Comparison of ENCODE assay signal across 13 cellular contexts in the genomic region with DNA sequence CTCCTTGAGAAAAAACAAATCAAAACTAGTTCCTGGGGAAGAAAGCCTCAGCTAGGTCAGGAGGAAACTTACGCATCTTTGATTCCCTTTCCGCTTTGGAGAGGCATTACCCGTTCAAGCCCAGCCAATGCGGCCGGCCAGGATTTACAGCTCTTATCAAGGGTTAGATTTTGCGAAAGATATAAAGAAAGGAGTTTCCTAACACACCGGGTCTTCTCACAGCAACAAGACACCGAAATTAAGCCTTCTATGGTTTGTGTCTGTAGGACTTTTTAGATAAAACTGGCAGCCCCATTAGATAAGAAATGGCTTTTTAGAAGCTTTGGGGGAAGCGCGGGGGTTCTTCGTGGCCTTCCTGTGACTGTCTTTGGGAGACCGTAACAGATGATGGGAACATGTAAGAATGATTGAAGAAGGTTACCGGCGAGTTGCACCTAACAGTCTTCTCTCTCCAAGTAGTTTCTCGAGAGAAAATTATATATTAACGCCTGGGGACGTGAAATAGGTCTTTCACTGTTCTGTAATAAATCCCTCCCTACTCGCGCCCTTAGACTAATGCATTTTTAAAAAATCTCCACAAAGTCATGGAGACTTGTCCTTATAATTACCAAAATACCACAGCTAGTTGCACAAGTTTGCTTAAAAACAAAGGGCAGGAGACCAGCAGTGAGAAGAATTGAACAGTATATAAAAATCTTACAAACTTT. TPM values are rescaled to one million over a fixed set of nuclear protein-coding genes. Genes with fewer than 3 reads are reported as not detected.
DNase-seq lines count a peak whose midpoint lies in the region; ATAC-seq, FAIRE-seq and TF ChIP-seq lines count a peak whose summit lies in the region.
"Had no signal": no experiment of that assay in that cellular context is flagged by ENCODE, and none has a peak within 500 bp of the region (broad histone marks: within the 10 kb centered on the region; RNA-seq: fewer than 3 reads in every experiment).

No MANE protein-coding gene starts in this region.

- H3K9me3 Mint-ChIP-seq in neural progenitor cell, result no peaks in the 10 kb centered on the region

- FAIRE-seq in D721Med (lab: Jason Lieb, UNC), result no peak
- FAIRE-seq: kidney, RCC 7860 had no signal

- H3K27me3 Mint-ChIP-seq in neural progenitor cell (ENCODE audit: insufficient read depth, low read depth), result peaks cover 97% of the 10 kb centered on the region

- H3K27ac Mint-ChIP-seq in neural progenitor cell, result no peak overlapping the region

- no peaks in the 10 kb centered on the region for H3K36me3 Mint-ChIP-seq in neural progenitor cell

- WGBS in ectodermal cell, 2 experiments, result 5% methylated on average over 17 to 19 of the region's 19 CpGs
- WGBS in right lobe of liver (ENCODE audit: insufficient coverage, low coverage, low lambda C conversion rate, missing lambda C conversion rate), result 5% methylated on average over 19 of the region's 19 CpGs

- no peaks in the 10 kb centered on the region for H3K9me3 ChIP-seq in ectodermal cell (ENCODE audit: control insufficient read depth, low read length)
- no peaks in the 10 kb centered on the region for H3K9me3 ChIP-seq in neural progenitor cell (ENCODE audit: low read depth)
- no peaks in the 10 kb centered on the region for H3K9me3 ChIP-seq in right lobe of liver

- TF ChIP-seq CTCF in neural progenitor cell (IDR thresholded peaks at IDR 0.05) (no peak), D721Med (IDR thresholded peaks at IDR 0.05; ENCODE audit: insufficient read depth, missing control alignments) (no peak), right lobe of liver (IDR thresholded peaks at IDR 0.05) (no peak)

- peak overlapping the region; percentile 79 for H3K4me3 Mint-ChIP-seq in neural progenitor cell

- no peak for ATAC-seq in right lobe of liver

- no peak overlapping the region for H2AFZ ChIP-seq in neural progenitor cell (replicated peaks)

- intact Hi-C loops in right lobe of liver (cut with DNase I), result no loop called here

- H3F3A ChIP-seq in neural progenitor cell (ENCODE audit: low read depth), result peaks cover 53% of the 10 kb centered on the region

- H3K4me3 ChIP-seq in ectodermal cell (ENCODE audit: insufficient read depth, low read depth, low read length) (peak overlapping the region; percentile 50), neural progenitor cell (peak overlapping the region; percentile 68), right lobe of liver (no peak overlapping the region)

- TF ChIP-seq POLR2A in right lobe of liver (IDR thresholded peaks at IDR 0.05), result no peak

- peak overlapping the region; percentile 96 for H3K4me2 ChIP-seq in neural progenitor cell

- H3K9ac ChIP-seq in neural progenitor cell, result no peak overlapping the region

- peak; percentile 33 for DNase-seq in EH (ENCODE audit: low read depth)
- peak; percentile 59 for DNase-seq in NCI-H146 treated with DMSO at 0.1 percent for 48 hours (lab: John Stamatoyannopoulos, UW; ENCODE audit: unreplicated experiment)
- no peak for DNase-seq in neural progenitor cell (ENCODE audit: low spot score)
- DNase-seq in D721Med (ENCODE audit: insufficient read length, low spot score), result no peak
- no peak for DNase-seq in amygdala (lab: John Stamatoyannopoulos, UW)
- no peak for DNase-seq in right lobe of liver
- no peak for DNase-seq in SHP77 (lab: John Stamatoyannopoulos, UW)
- DNase-seq: kidney had no signal

- H3K27ac ChIP-seq in ectodermal cell (ENCODE audit: insufficient read depth, low read depth, low read length, poor library complexity, severe bottlenecking) (no peak overlapping the region), neural progenitor cell (no peak overlapping the region), right lobe of liver (no peak overlapping the region)

- H3K79me2 ChIP-seq in neural progenitor cell (ENCODE audit: low read depth), result no peaks in the 10 kb centered on the region

- H4K20me1 ChIP-seq in neural progenitor cell (ENCODE audit: low read depth), result peaks cover 90% of the 10 kb centered on the region

- H3K4me1 Mint-ChIP-seq in neural progenitor cell, result peaks cover 36% of the 10 kb centered on the region

- H3K4me1 ChIP-seq in ectodermal cell (ENCODE audit: control insufficient read depth, insufficient read depth, low read length) (peaks cover 35% of the 10 kb centered on the region), neural progenitor cell (peaks cover 32% of the 10 kb centered on the region), right lobe of liver (peaks cover 0 to 19% (median 0%) of the 10 kb centered on the region in 4 donors)

- H3K36me3 ChIP-seq in ectodermal cell (ENCODE audit: control insufficient read depth, insufficient read depth, low read length) (no peaks in the 10 kb centered on the region), neural progenitor cell (no peaks in the 10 kb centered on the region), right lobe of liver (no peaks in the 10 kb centered on the region)

- H3K27me3 ChIP-seq in ectodermal cell (ENCODE audit: control insufficient read depth, insufficient read depth, low read length, poor library complexity, severe bottlenecking) (peaks cover 100% of the 10 kb centered on the region), neural progenitor cell (peaks cover 99% of the 10 kb centered on the region), right lobe of liver (peaks cover 20 to 65% of the 10 kb centered on the region in 2 donors)

RNA-seq across cellular contexts. Expression of gene ISL1, which starts 1.3 kb away (rescaled TPM):
- 0.26 TPM for polyA plus RNA-seq in ectodermal cell (2013, experiment 1 of 4)
- 0.14 TPM for polyA plus RNA-seq in ectodermal cell (2013, experiment 2 of 4)
- 0.21 TPM for polyA plus RNA-seq in ectodermal cell (2013, experiment 3 of 4)
- 0.36 TPM for polyA plus RNA-seq in ectodermal cell (2013, experiment 4 of 4)
- total RNA-seq in neural progenitor cell (ENCODE audit: low replicate concordance) (not detected in 2 replicates), right lobe of liver (not detected)
- total RNA-seq: activated CD8-positive, alpha-beta memory T cell treated with anti-CD3 and anti-CD28 coated beads for 36 hours; kidney; M059J; renal cortical epithelial cell had no signal

Comparison
In these comparisons a context has a peak if more than half of its experiments do, and no peak if none do; other contexts are left out.
1. DNase-seq: peak in EH (single experiment) and NCI-H146 treated with DMSO at 0.1 percent for 48 hours (single experiment); none in neural progenitor cell (single experiment), D721Med (single experiment), amygdala (0 of 56), right lobe of liver (0 of 3) and SHP77 (0 of 2).
2. H3K4me3 ChIP-seq: peak in ectodermal cell (single experiment) and neural progenitor cell (single experiment); none in right lobe of liver (0 of 3).